Comparison of ENCODE assay signal across 17 cellular contexts in the genomic region with DNA sequence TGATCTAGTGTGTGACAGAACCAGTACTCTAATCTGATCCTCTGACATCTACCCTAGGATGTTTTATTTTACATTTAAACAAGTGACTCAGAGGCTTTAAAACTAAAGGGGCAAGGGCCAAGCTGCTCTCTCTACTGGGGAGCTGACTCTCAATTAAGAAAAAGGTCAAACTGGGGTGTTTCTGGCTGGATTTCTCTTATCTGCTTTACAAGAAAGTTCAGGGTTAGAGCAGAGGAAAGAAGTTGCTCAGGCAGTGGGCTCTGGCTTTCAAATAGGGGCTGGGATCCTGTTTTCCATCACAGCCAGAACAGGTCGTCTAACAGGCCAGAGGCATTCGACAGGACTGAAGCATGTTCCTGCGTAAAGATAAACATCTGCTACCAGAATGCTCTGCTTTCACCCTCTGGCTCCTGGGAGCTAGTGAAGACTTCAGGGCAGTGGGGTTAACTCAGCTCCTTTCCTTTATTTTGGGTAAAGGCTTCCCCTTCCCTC. TPM values are rescaled to one million over a fixed set of nuclear protein-coding genes. Genes with fewer than 3 reads are reported as not detected.
DNase-seq lines count a peak whose midpoint lies in the region; ATAC-seq and TF ChIP-seq lines count a peak whose summit lies in the region.
"Had no signal": no experiment of that assay in that cellular context is flagged by ENCODE, and none has a peak within 500 bp of the region (broad histone marks: within the 10 kb centered on the region; RNA-seq: fewer than 3 reads in every experiment).

No MANE protein-coding gene starts in this region.

- ATAC-seq in GM23338: no peak
- peak; percentile 40 for ATAC-seq in left colon
- no peak for ATAC-seq in HG02678 (IDR thresholded peaks at IDR 0.05; ENCODE audit: unreplicated experiment)
- no peak for ATAC-seq in aorta (ENCODE audit: low FRiP score)
- ATAC-seq: activated CD4-positive, alpha-beta T cell treated with anti-CD3 and anti-CD28 coated beads for 36 hours; gastrocnemius medialis had no signal

- no peaks in the 10 kb centered on the region for H3K79me2 ChIP-seq in GM23338 (replicated peaks; ENCODE audit: insufficient read depth)

- H3K4me1 ChIP-seq in GM23338 (ENCODE audit: insufficient read depth) (no peaks in the 10 kb centered on the region), adipocyte (ENCODE audit: control insufficient read depth, insufficient read depth, low read length) (peaks cover 55% of the 10 kb centered on the region), stomach (peaks cover 35 to 79% (median 60%) of the 10 kb centered on the region in 4 donors), aorta (ENCODE audit: control insufficient read depth in 1 of 2, insufficient read depth in 2 of 2, low read length in 2 of 2) (no peaks in the 10 kb centered on the region)

- intact Hi-C loops in left colon (cut with DNase I, micrococcal nuclease): no loop called here
- intact Hi-C loops in stomach (cut with DNase I; ENCODE audit: low total_unique reads): no loop called here
- intact Hi-C loops in aorta (cut with DNase I): no loop called here

- H3K36me3 ChIP-seq in GM23338 (ENCODE audit: insufficient read depth) (no peaks in the 10 kb centered on the region), adipocyte (ENCODE audit: control insufficient read depth, insufficient read depth, low read length, severe bottlenecking) (no peaks in the 10 kb centered on the region), stomach (no peaks in the 10 kb centered on the region), aorta (ENCODE audit: control insufficient read depth in 1 of 2, insufficient read depth in 2 of 2, low read length in 1 of 2) (no peaks in the 10 kb centered on the region)
- H3K36me3 ChIP-seq: gastrocnemius medialis had no signal

- TF ChIP-seq EP300 in stomach (IDR thresholded peaks at IDR 0.05): no peak

- WGBS in stomach, 5 donors: 14 to 40% (median 33%) methylated on average over 3 of the region's 3 CpGs
- WGBS in aorta, 2 donors: 66 to 70% methylated on average over 3 of the region's 3 CpGs

- H2AFZ ChIP-seq in GM23338: peak overlapping the region; percentile 74; the same call in 1 of the 2 replicates

- no peaks in the 10 kb centered on the region for H4K20me1 ChIP-seq in GM23338 (replicated peaks; ENCODE audit: insufficient read depth)

- H3K4me3 ChIP-seq in GM23338: no peak overlapping the region
- H3K4me3 ChIP-seq in adipocyte (ENCODE audit: low read length): no peak overlapping the region
- H3K4me3 ChIP-seq in stomach: no peak overlapping the region
- no peak overlapping the region for H3K4me3 ChIP-seq in aorta (ENCODE audit: low read length in 2 of 2)
- H3K4me3 ChIP-seq: gastrocnemius medialis, SK-N-MC had no signal

- no peaks in the 10 kb centered on the region for H3K9me2 ChIP-seq in GM23338 (ENCODE audit: insufficient read depth)

- H3K27me3 ChIP-seq in GM23338 (ENCODE audit: insufficient read depth) (peaks cover 12% of the 10 kb centered on the region; the same call in 1 of the 2 replicates), adipocyte (replicated peaks; ENCODE audit: control insufficient read depth, insufficient read depth, low read length) (peaks cover 15% of the 10 kb centered on the region), stomach (no peaks in the 10 kb centered on the region), aorta (ENCODE audit: control insufficient read depth in 1 of 2, insufficient read depth in 2 of 2, low read length in 1 of 2) (no peaks in the 10 kb centered on the region)

- no peak overlapping the region for H3K27ac Mint-ChIP-seq in GM23338
- H3K27ac Mint-ChIP-seq: activated CD4-positive, alpha-beta T cell treated with anti-CD3 and anti-CD28 coated beads for 36 hours; CD14-positive monocyte had no signal

- DNase-seq in GM23338 (ENCODE audit: low spot score) (no peak), adipocyte (ENCODE audit: low read depth) (peak; percentile 32), left colon (peak in 1 of 2 donors; percentile 30), stomach (no peak), amniotic stem cell (lab: John Stamatoyannopoulos, UW) (no peak), aorta (no peak), caudate nucleus (lab: John Stamatoyannopoulos, UW) (no peak)
- DNase-seq: activated CD4-positive, alpha-beta T cell treated with anti-CD3 and anti-CD28 coated beads for 36 hours; gastrocnemius medialis; NCI-H1417; NCI-H526 treated with DMSO at 0.1 percent for 48 hours had no signal

- H3K9me3 Mint-ChIP-seq in GM23338: no peaks in the 10 kb centered on the region
- H3K9me3 Mint-ChIP-seq: CD14-positive monocyte had no signal

- TF ChIP-seq POLR2A in stomach (IDR thresholded peaks at IDR 0.05): no peak

- H3K36me3 Mint-ChIP-seq in GM23338 (ENCODE audit: low read depth): no peaks in the 10 kb centered on the region
- H3K36me3 Mint-ChIP-seq: CD14-positive monocyte had no signal

- no peak overlapping the region for H3K4me3 Mint-ChIP-seq in GM23338
- H3K4me3 Mint-ChIP-seq: activated CD4-positive, alpha-beta T cell treated with anti-CD3 and anti-CD28 coated beads for 36 hours; CD14-positive monocyte had no signal

- H3K4me1 Mint-ChIP-seq in GM23338: no peaks in the 10 kb centered on the region
- H3K4me1 Mint-ChIP-seq: CD14-positive monocyte had no signal

- peak overlapping the region; percentile 1 for H3K9ac ChIP-seq in adipocyte (ENCODE audit: low read length)

- no peaks in the 10 kb centered on the region for H3F3A ChIP-seq in GM23338 (replicated peaks; ENCODE audit: low read depth)

- H3K4me2 ChIP-seq in GM23338: no peak overlapping the region

- H3K27ac ChIP-seq in GM23338 (ENCODE audit: low read depth): no peak overlapping the region
- H3K27ac ChIP-seq in stomach: peak overlapping the region; percentile 29 to 76 (median 73)
- H3K27ac ChIP-seq in aorta (ENCODE audit: low read depth in 1 of 2, low read length in 2 of 2): no peak overlapping the region
- no peak overlapping the region for H3K27ac ChIP-seq in caudate nucleus (ENCODE audit: low read depth, low read length)
- H3K27ac ChIP-seq: gastrocnemius medialis, SK-N-MC had no signal

- TF ChIP-seq CTCF in GM23338 (conservative IDR thresholded peaks at IDR 0.05; ENCODE audit: low read depth in 2 of 2): no peak
- TF ChIP-seq CTCF in stomach (IDR thresholded peaks at IDR 0.05): no peak

- peaks cover under 1% of the 10 kb centered on the region for H3K9me3 ChIP-seq in adipocyte (ENCODE audit: control insufficient read depth, low read length)
- H3K9me3 ChIP-seq in stomach: no peaks in the 10 kb centered on the region
- no peaks in the 10 kb centered on the region for H3K9me3 ChIP-seq in aorta (ENCODE audit: control insufficient read depth, low read length)
- H3K9me3 ChIP-seq: gastrocnemius medialis had no signal

- peaks cover 5% of the 10 kb centered on the region for H3K27me3 Mint-ChIP-seq in GM23338 (ENCODE audit: insufficient read depth, low read depth, poor library complexity)

TF ChIP-seq in GM23338, 12 proteins besides CTCF, POLR2A, EP300 and RAD21 (continues in another document):
- TF ChIP-seq, protein P1, sequence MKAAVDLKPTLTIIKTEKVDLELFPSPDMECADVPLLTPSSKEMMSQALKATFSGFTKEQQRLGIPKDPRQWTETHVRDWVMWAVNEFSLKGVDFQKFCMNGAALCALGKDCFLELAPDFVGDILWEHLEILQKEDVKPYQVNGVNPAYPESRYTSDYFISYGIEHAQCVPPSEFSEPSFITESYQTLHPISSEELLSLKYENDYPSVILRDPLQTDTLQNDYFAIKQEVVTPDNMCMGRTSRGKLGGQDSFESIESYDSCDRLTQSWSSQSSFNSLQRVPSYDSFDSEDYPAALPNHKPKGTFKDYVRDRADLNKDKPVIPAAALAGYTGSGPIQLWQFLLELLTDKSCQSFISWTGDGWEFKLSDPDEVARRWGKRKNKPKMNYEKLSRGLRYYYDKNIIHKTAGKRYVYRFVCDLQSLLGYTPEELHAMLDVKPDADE (IDR thresholded peaks at IDR 0.05): no peak
- no peak for TF ChIP-seq EZH2 (IDR thresholded peaks at IDR 0.05; ENCODE audit: low read depth, unreplicated experiment)

RNA-seq across cellular contexts. Expression of gene MMP28, which starts 8.5 kb away (rescaled TPM):
- total RNA-seq in GM23338 (2014; rRNA removed; shearing (Covaris generic)): not detected in 2 replicates
- polyA plus RNA-seq in GM23338 (2016; fragmentation: Nextera tagmentation; extraction: Ambion mirVana) (not detected in 2 replicates), stomach (10 to 100 TPM in 1 of 3 donors, 1 to 10 TPM in 2; 3.1 to 21.0 (median 6.1) TPM), aorta (1 to 10 TPM; 1.5 to 5.4 TPM)
- total RNA-seq in left colon (10 to 100 TPM; 62.7 to 83.0 TPM), stomach (10 to 100 TPM in 4 of 5 donors, 1 to 10 TPM in 1; 2.2 to 75.0 (median 20.6) TPM), aorta (1 to 10 TPM; 4.5 to 6.4 TPM)
- polyA plus RNA-seq: CD14-positive monocyte had no signal

RNA-seq across cellular contexts. Expression of gene TAF15, which starts 22.3 kb away (rescaled TPM):
- 109 and 148 TPM in 2 replicates for total RNA-seq in GM23338 (2014; rRNA removed; shearing (Covaris generic))
- 28.2 and 33.8 TPM in 2 replicates for polyA plus RNA-seq in GM23338 (2016; fragmentation: Nextera tagmentation; extraction: Ambion mirVana)
- total RNA-seq in left colon: 100 to 1,000 TPM; 112 to 143 TPM
- total RNA-seq in stomach: 100 to 1,000 TPM in 1 of 5 donors, 10 to 100 TPM in 4; 21.1 to 127 (median 60.1) TPM
- 100 to 1,000 TPM in 1 of 3 donors, 10 to 100 TPM in 2; 88.8 to 101 (median 96.4) TPM for polyA plus RNA-seq in stomach
- total RNA-seq in aorta: 100 to 1,000 TPM; 136 to 167 TPM
- polyA plus RNA-seq in aorta: 100 to 1,000 TPM in 1 of 2 donors, 10 to 100 TPM in 1; 86.2 to 143 TPM

RNA-seq across cellular contexts. Expression of gene C17orf50, which starts 26.3 kb away (rescaled TPM):
- 1.6 TPM in 1 of 2 replicates, not detected in the other for total RNA-seq in GM23338 (2014; rRNA removed; shearing (Covaris generic))
- polyA plus RNA-seq in GM23338 (2016; fragmentation: Nextera tagmentation; extraction: Ambion mirVana) (0.37 and 0.74 TPM in 2 replicates), stomach (not detected), aorta (not detected)
- total RNA-seq in left colon (not detected), stomach (not detected), aorta (not detected)
- total RNA-seq: activated CD4-positive, alpha-beta T cell treated with anti-CD3 and anti-CD28 coated beads for 36 hours; cerebellum; gastrocnemius medialis; lower leg skin; pulmonary artery endothelial cell had no signal
- polyA plus RNA-seq: CD14-positive monocyte had no signal

RNA-seq across cellular contexts. Expression of gene GAS2L2, which starts 33.9 kb away (rescaled TPM):
- total RNA-seq in GM23338 (2014; rRNA removed; shearing (Covaris generic)): not detected in 2 replicates
- polyA plus RNA-seq in GM23338 (2016; fragmentation: Nextera tagmentation; extraction: Ambion mirVana) (0.06 TPM in 1 of 2 replicates, not detected in the other), stomach (under 1 TPM in 1 of 3 donors, not detected in 2; 0.05 TPM), aorta (under 1 TPM in 1 of 2 donors, not detected in 1; 0.05 TPM)
- total RNA-seq in left colon (under 1 TPM in 1 of 2 donors, not detected in 1; 0.08 TPM), stomach (under 1 TPM in 1 of 5 donors, not detected in 4; under 0.01 TPM), aorta (not detected)
- total RNA-seq: pulmonary artery endothelial cell had no signal
- polyA plus RNA-seq: CD14-positive monocyte had no signal

RNA-seq across cellular contexts. Expression of gene RASL10B, which starts 55.5 kb away (rescaled TPM):
- total RNA-seq in GM23338 (2014; rRNA removed; shearing (Covaris generic)): 23.1 and 26.2 TPM in 2 replicates
- polyA plus RNA-seq in GM23338 (2016; fragmentation: Nextera tagmentation; extraction: Ambion mirVana) (6.2 and 7.1 TPM in 2 replicates), stomach (1 to 10 TPM in 1 of 3 donors, under 1 TPM in 2; 0.31 to 1.4 (median 0.75) TPM), aorta (1 to 10 TPM in 1 of 2 donors, under 1 TPM in 1; 0.31 to 1.3 TPM)
- total RNA-seq in left colon (under 1 TPM in 1 of 2 donors, not detected in 1; 0.31 TPM), stomach (under 1 TPM in 3 of 5 donors, not detected in 2; 0.37 to 0.89 (median 0.43) TPM), aorta (1 to 10 TPM; 1.3 to 3.5 TPM)
- polyA plus RNA-seq: CD14-positive monocyte had no signal

Comparison
In these comparisons a context has a peak if more than half of its experiments do, and no peak if none do; other contexts are left out.
1. H3K27ac ChIP-seq: peak in stomach (5 of 5); none in GM23338 (single experiment), aorta (0 of 2) and caudate nucleus (single experiment).